11 cellular contexts compared by ENCODE assay signal in the genomic region with DNA sequence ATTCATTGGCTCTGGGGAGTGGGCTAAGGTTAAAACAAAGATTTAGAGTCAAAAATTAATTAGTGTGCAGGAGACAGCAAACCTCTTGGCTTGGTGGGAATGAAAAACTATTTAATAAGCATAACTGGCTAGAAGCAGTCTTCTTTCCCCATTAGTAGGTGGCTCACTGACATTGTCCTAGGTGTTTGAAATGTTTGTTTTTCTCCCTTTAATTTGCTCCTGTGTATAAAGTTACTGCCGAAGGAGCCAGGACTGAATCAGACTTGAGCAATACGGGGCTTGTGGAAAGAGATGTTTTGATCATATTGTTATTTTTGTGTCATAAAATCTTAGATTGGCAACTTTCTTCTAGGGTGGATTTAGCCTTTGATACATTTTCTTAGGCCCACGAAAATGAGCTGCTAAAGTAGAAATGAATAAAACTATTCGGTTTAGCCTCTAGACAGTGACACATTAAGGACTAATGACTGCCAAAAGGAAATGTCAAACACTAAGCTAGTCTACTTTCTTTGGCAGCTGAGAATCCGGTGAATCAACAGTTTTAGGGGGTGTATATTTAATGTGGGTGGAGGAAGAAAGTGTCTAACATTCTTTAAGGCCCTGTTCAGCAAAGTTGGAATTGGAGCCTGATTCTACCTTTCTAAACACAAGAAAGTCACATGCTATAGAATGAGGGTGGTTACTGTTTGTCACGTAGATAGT. TPM values are rescaled to one million over a fixed set of nuclear protein-coding genes. Genes with fewer than 3 reads are reported as not detected.
DNase-seq lines count a peak whose midpoint lies in the region; ATAC-seq and TF ChIP-seq lines count a peak whose summit lies in the region.
"Had no signal": no experiment of that assay in that cellular context is flagged by ENCODE, and none has a peak within 500 bp of the region (broad histone marks: within the 10 kb centered on the region; RNA-seq: fewer than 3 reads in every experiment).

No MANE protein-coding gene starts in this region.

- H3K27ac ChIP-seq in spleen = peak overlapping the region in 1 of 8 donors; percentile 17

- DNase-seq in GM04503 (ENCODE audit: low read depth) = peak; percentile 71
- DNase-seq in amniotic stem cell (lab: John Stamatoyannopoulos, UW) = peak; percentile 38
- DNase-seq in foreskin melanocyte = peak; percentile 30
- DNase-seq in skeletal muscle cell (ENCODE audit: low read depth) = peak; percentile 59
- DNase-seq in NCI-H345 treated with DMSO at 0.1 percent for 48 hours (lab: John Stamatoyannopoulos, UW; ENCODE audit: unreplicated experiment) = no peak
- no peak for DNase-seq in OCI-M1 (lab: John Stamatoyannopoulos, UW)
- DNase-seq in spleen = no peak
- DNase-seq: activated naive CD8-positive, alpha-beta T cell treated with anti-CD3 and anti-CD28 coated beads, Interleukin-2, amount 10 ng/mL, durations not matched to agents 7 days and 5 days; DMS79 treated with DMSO at 0.1 percent for 48 hours; transverse colon had no signal

- peaks cover 0 to 68% (median 27%) of the 10 kb centered on the region in 6 donors for H3K4me1 ChIP-seq in spleen

- 69 to 79% (median 72%) methylated on average over 6 of the region's 6 CpGs for WGBS in spleen, 5 donors

- no peak for TF ChIP-seq CTCF in spleen (IDR thresholded peaks at IDR 0.05 in 8 of 11, conservative IDR thresholded peaks at IDR 0.05 in 3 of 11)

- intact Hi-C loops in spleen (cut with DNase I; ENCODE audit: low total_unique reads) = no loop called here

- no peak for ATAC-seq in HG02763 (IDR thresholded peaks at IDR 0.05; ENCODE audit: unreplicated experiment)

- no peaks in the 10 kb centered on the region for H3K27me3 ChIP-seq in spleen (replicated peaks in 1 of 7)
- H3K27me3 ChIP-seq: transverse colon had no signal

- H3K9me3 ChIP-seq in spleen = no peaks in the 10 kb centered on the region
- H3K9me3 ChIP-seq: transverse colon had no signal

- H3K4me3 ChIP-seq in skeletal muscle cell (ENCODE audit: low read depth, low read length) (no peak overlapping the region), spleen (no peak overlapping the region)
- H3K4me3 ChIP-seq: transverse colon had no signal

- no peak for TF ChIP-seq POLR2A in spleen (IDR thresholded peaks at IDR 0.05)

- H3K36me3 ChIP-seq in spleen = peaks cover 0 to 4% (median 0%) of the 10 kb centered on the region in 6 donors
- H3K36me3 ChIP-seq: transverse colon had no signal

RNA-seq across cellular contexts. Expression of a gene that starts 30.2 kb away (rescaled TPM):
- 1 to 10 TPM in 5 of 7 donors, under 1 TPM in 2; 0.14 to 3.9 (median 1.3) TPM for total RNA-seq in spleen
- under 1 TPM; 0.02 to 0.13 (median 0.08) TPM for polyA plus RNA-seq in spleen

Comparison
In these comparisons a context has a peak if more than half of its experiments do, and no peak if none do; other contexts are left out.
1. DNase-seq: peak in GM04503 (single experiment), amniotic stem cell (single experiment), foreskin melanocyte (single experiment) and skeletal muscle cell (single experiment); none in NCI-H345 treated with DMSO at 0.1 percent for 48 hours (single experiment), OCI-M1 (single experiment) and spleen (single experiment).